Comparison of ENCODE assay signal across 17 cellular contexts in genomic region chr6:130968486-130968885, GRCh38.
A peak's percentile ranks its signal among the peaks of the same experiment; 100 is the strongest.
DNase-seq lines count a peak whose midpoint lies in the region; ATAC-seq and TF ChIP-seq lines count a peak whose summit lies in the region.
"Had no signal": no experiment of that assay in that cellular context is flagged by ENCODE, and none has a peak within 500 bp of the region (broad histone marks: within the 10 kb centered on the region; RNA-seq: fewer than 3 reads in every experiment).

No MANE protein-coding gene starts in this region.

- in situ Hi-C loops in IMR-90 (cut with MboI; ENCODE audit: low sequenced_read_pairs), result no loop called here

- no peak for TF ChIP-seq CTCF in AG04450 (IDR thresholded peaks at IDR 0.05; ENCODE audit: low read depth, low read length)
- no peak for TF ChIP-seq CTCF in IMR-90 (conservative IDR thresholded peaks at IDR 0.05; ENCODE audit: low read depth, low read length)

- peak overlapping the region; percentile 84 for H3K4ac ChIP-seq in IMR-90 (ENCODE audit: low read depth, low read length)

- no CpG with 5 or more reads among the region's 4 CpGs for WGBS in IMR-90 (ENCODE audit: extremely low coverage in 2 of 2, insufficient read length in 1 of 2), 2 experiments
- 21% methylated on average over 4 of the region's 4 CpGs for WGBS in right cardiac atrium

- H3K27ac ChIP-seq in AG04450 (ENCODE audit: low read depth, low read length) (peak overlapping the region; percentile 48), IMR-90 (ENCODE audit: insufficient read depth, low read length) (peak overlapping the region; percentile 94), right cardiac atrium (ENCODE audit: low read length) (no peak overlapping the region)
- H3K27ac ChIP-seq: parathyroid adenoma had no signal

- peak overlapping the region; percentile 48; the same call in 1 of the 2 replicates for H2BK20ac ChIP-seq in IMR-90 (ENCODE audit: low read depth, low read length)

- no peak overlapping the region for H3K56ac ChIP-seq in IMR-90 (ENCODE audit: extremely low read depth, insufficient read depth, low read length)

- H2AK9ac ChIP-seq in IMR-90 (replicated peaks; ENCODE audit: low read depth, low read length, poor library complexity), result no peak overlapping the region

- peak overlapping the region; percentile 99 for H3K4me2 ChIP-seq in IMR-90 (ENCODE audit: low read depth, low read length)

- H3K27me3 ChIP-seq in AG04450 (ENCODE audit: control insufficient read depth, insufficient read depth, low read length) (no peaks in the 10 kb centered on the region), IMR-90 (ENCODE audit: control insufficient read depth, insufficient read depth, low read length) (no peaks in the 10 kb centered on the region), right cardiac atrium (ENCODE audit: control insufficient read depth, insufficient read depth) (no peaks in the 10 kb centered on the region)
- H3K27me3 ChIP-seq: body of pancreas, thyroid gland had no signal

- peaks cover 29 to 78% of the 10 kb centered on the region in 2 experiments for H3K79me1 ChIP-seq in IMR-90 (ENCODE audit: low read depth in 1 of 2, low read length in 2 of 2)

- peak overlapping the region in 1 of 2 experiments; percentile 70; a peak in 2 of 4 replicates for H4K8ac ChIP-seq in IMR-90 (ENCODE audit: low read depth in 2 of 2, low read length in 2 of 2)

- no peaks in the 10 kb centered on the region; the same call in 1 of the 2 replicates for H3K36me3 ChIP-seq in IMR-90 (ENCODE audit: control insufficient read depth, insufficient read depth, low read length)
- H3K36me3 ChIP-seq: thyroid gland had no signal

- H3K23ac ChIP-seq in IMR-90 (ENCODE audit: low read depth, low read length), result peak overlapping the region; percentile 58

- TF ChIP-seq POLR2A in IMR-90 (IDR thresholded peaks at IDR 0.05; ENCODE audit: low read depth, low read length), result no peak
- TF ChIP-seq POLR2A in erythroblast (IDR thresholded peaks at IDR 0.05; ENCODE audit: low read length), result no peak

- peak overlapping the region; percentile 20; the same call in 1 of the 2 replicates for H4K91ac ChIP-seq in IMR-90 (ENCODE audit: insufficient read depth, low read depth, low read length)

- TF ChIP-seq RAD21 in IMR-90 (IDR thresholded peaks at IDR 0.05; ENCODE audit: low read length), result no peak

- peak overlapping the region; percentile 47 for H2BK120ac ChIP-seq in IMR-90 (ENCODE audit: low read depth, low read length)

- 0 out of 2 replicates have a peak overlapping the region, but pooled peaks have one; percentile 23 for H2AK5ac ChIP-seq in IMR-90 (ENCODE audit: low read depth, low read length)

- DNase-seq in AG04450 (ENCODE audit: low read depth, low spot score), result no peak
- DNase-seq in IMR-90, result peak; percentile 35
- DNase-seq in right cardiac atrium, result no peak
- DNase-seq in sciatic nerve (ENCODE audit: low spot score), result no peak
- DNase-seq in NCI-H187 treated with DMSO at 0.1 percent for 48 hours (lab: John Stamatoyannopoulos, UW), result no peak
- no peak for DNase-seq in erythroblast (lab: John Stamatoyannopoulos, UW)
- no peak for DNase-seq in HK-2 (ENCODE audit: unreplicated experiment)
- DNase-seq: activated CD4-positive, CD25-positive, alpha-beta regulatory T cell treated with anti-CD3 and anti-CD28 coated beads, Interleukin-2, amount 50 U/mL, for 72 hours; activated CD8-positive, alpha-beta memory T cell treated with anti-CD3 and anti-CD28 coated beads, Interleukin-2, amount 10 ng/mL, durations not matched to agents 7 days and 5 days; body of pancreas; Calu3; effector CD8-positive, alpha-beta T cell; MM.1S; NCI-H2029 had no signal

- H4K5ac ChIP-seq in IMR-90 (ENCODE audit: low read depth, low read length), result peak overlapping the region; percentile 73; the same call in 1 of the 2 replicates

- BruUV-seq in IMR-90 (replicated peaks; lab: Mats Ljungman, UMichigan), result no TSS peak

- peak overlapping the region; percentile 53; the same call in 1 of the 2 replicates for H3K14ac ChIP-seq in IMR-90 (replicated peaks; ENCODE audit: low read depth, low read length)

- ATAC-seq in IMR-90 (ENCODE audit: low read depth), result no peak
- ATAC-seq in right cardiac atrium, result no peak
- ATAC-seq in sciatic nerve, result peak; percentile 25
- no peak for ATAC-seq in HG03469 (IDR thresholded peaks at IDR 0.05; ENCODE audit: unreplicated experiment)
- ATAC-seq: activated CD8-positive, alpha-beta memory T cell treated with anti-CD3 and anti-CD28 coated beads, Interleukin-2, amount 10 ng/mL, durations not matched to agents 7 days and 5 days; body of pancreas had no signal

- POLR2A ChIA-PET in AG04450 (lab: Yijun Ruan, JAX), result interaction anchor here (0.6 to 1.6 kb wide), 4 partner anchors 9 to 104 kb away, joined by 3 to 7 read pairs (median 3); no protein-coding TSS in a partner anchor
- POLR2A ChIA-PET in IMR-90 (lab: Charles Lee; ENCODE audit: unreplicated experiment), result no interaction called here

- H2AFZ ChIP-seq in IMR-90 (replicated peaks; ENCODE audit: low read length, poor library complexity), result no peak overlapping the region
- H2AFZ ChIP-seq: parathyroid adenoma had no signal

- peak overlapping the region; percentile 54; the same call in 1 of the 2 replicates for H3K9ac ChIP-seq in IMR-90 (ENCODE audit: low read depth, low read length)
- H3K9ac ChIP-seq: parathyroid adenoma had no signal

- intact Hi-C loops in IMR-90 (cut with micrococcal nuclease), result loop anchor here (2.0 to 5.0 kb wide), 2 partner anchors 61 to 92 kb away; no protein-coding TSS in a partner anchor
- intact Hi-C loops in right cardiac atrium (cut with DNase I), result loop anchor here in 1 of 4 donors (10.0 kb wide), 1 partner anchor 76 kb away; no protein-coding TSS in a partner anchor
- intact Hi-C loops in sciatic nerve (cut with DNase I), result no loop called here

- dilution Hi-C loops in IMR-90 (cut with HindIII; ENCODE audit: low sequenced_read_pairs, unreplicated experiment), result no loop called here

- H3K4me1 ChIP-seq in IMR-90 (ENCODE audit: control insufficient read depth, insufficient read depth, low read length), result peaks cover 27% of the 10 kb centered on the region
- H3K4me1 ChIP-seq in right cardiac atrium (ENCODE audit: control insufficient read depth, insufficient read depth, low read length), result peaks cover 7% of the 10 kb centered on the region
- H3K4me1 ChIP-seq: parathyroid adenoma had no signal

- peaks cover 19% of the 10 kb centered on the region for H3K9me1 ChIP-seq in IMR-90 (ENCODE audit: insufficient read depth, low read length)

- peaks cover 37% of the 10 kb centered on the region; the same call in 1 of the 2 replicates for H4K20me1 ChIP-seq in IMR-90 (ENCODE audit: insufficient read depth, low read length)

- CTCF ChIA-PET in AG04450 (lab: Charles Lee) (interaction anchor here (1.0 kb wide), 1 partner anchor 33 kb away, joined by 3 read pairs; no protein-coding TSS in a partner anchor), IMR-90 (lab: Yijun Ruan, JAX) (interaction anchor here (0.7 to 1.0 kb wide), 3 partner anchors 8 to 790 kb away, joined by 3 to 10 read pairs (median 6); no protein-coding TSS in a partner anchor)

- H3K4me3 ChIP-seq in AG04450 (ENCODE audit: low read depth, low read length), result peak overlapping the region; percentile 48
- H3K4me3 ChIP-seq in IMR-90 (ENCODE audit: insufficient read depth, low read depth, low read length), result no peak overlapping the region
- H3K4me3 ChIP-seq in right cardiac atrium (ENCODE audit: low read length), result peak overlapping the region; percentile 88
- H3K4me3 ChIP-seq: body of pancreas, thyroid gland had no signal

- H3K9me3 ChIP-seq in AG04450 (ENCODE audit: control insufficient read depth, insufficient read depth, low read length), result no peaks in the 10 kb centered on the region
- H3K9me3 ChIP-seq in IMR-90 (ENCODE audit: control insufficient read depth, insufficient read depth, low read length), result no peaks in the 10 kb centered on the region
- H3K9me3 ChIP-seq in right cardiac atrium (ENCODE audit: control insufficient read depth, low read length), result no peaks in the 10 kb centered on the region
- H3K9me3 ChIP-seq: body of pancreas, thyroid gland had no signal

- H2BK15ac ChIP-seq in IMR-90 (ENCODE audit: low read depth, low read length), result no peak overlapping the region; the same call in 2 of the 3 replicates

- H3K18ac ChIP-seq in IMR-90 (ENCODE audit: low read depth, low read length), result peak overlapping the region; percentile 82; the same call in 1 of the 2 replicates

- peak overlapping the region; percentile 90 for H2BK5ac ChIP-seq in IMR-90 (ENCODE audit: low read depth, low read length, poor library complexity, severe bottlenecking)

TF ChIP-seq in IMR-90, 13 proteins besides CTCF, POLR2A, EP300 and RAD21:
- TF ChIP-seq RCOR1 (IDR thresholded peaks at IDR 0.05; ENCODE audit: insufficient replicate concordance, low read length) (no peak), ELK1 (IDR thresholded peaks at IDR 0.05; ENCODE audit: borderline replicate concordance, low read depth, low read length) (no peak), FOS (IDR thresholded peaks at IDR 0.05; ENCODE audit: low read depth, low read length) (no peak)
